9 cellular contexts compared by ENCODE assay signal in genomic region chrX:110795645-110796510, GRCh38. TPM values are rescaled to one million over a fixed set of nuclear protein-coding genes. Genes with fewer than 3 reads are reported as not detected.
DNase-seq lines count a peak whose midpoint lies in the region; ATAC-seq and TF ChIP-seq lines count a peak whose summit lies in the region.
"Had no signal": no experiment of that assay in that cellular context is flagged by ENCODE, and none has a peak within 500 bp of the region (broad histone marks: within the 10 kb centered on the region; RNA-seq: fewer than 3 reads in every experiment).

CHRDL1 (minus strand) TSS chrX:110795817; CDS start chrX:110792181, 3,636 bp downstream.

- H3K4me1 Mint-ChIP-seq in neural crest cell = peaks cover 23% of the 10 kb centered on the region
- H3K4me1 Mint-ChIP-seq: IgD-negative memory B cell had no signal

- H3K27me3 ChIP-seq in NT2/D1 (ENCODE audit: insufficient read depth, insufficient read length) (no peaks in the 10 kb centered on the region), fibroblast of lung (ENCODE audit: control insufficient read depth, insufficient read depth, low read length) (no peaks in the 10 kb centered on the region)

- no peaks in the 10 kb centered on the region for H3K36me3 ChIP-seq in NT2/D1 (ENCODE audit: insufficient read depth, insufficient read length, low read length)
- no peaks in the 10 kb centered on the region for H3K36me3 ChIP-seq in fibroblast of lung (ENCODE audit: control insufficient read depth, insufficient read depth, low read length)

- no peak within 1 kb of the TSS for H3K27ac ChIP-seq in fibroblast of lung (ENCODE audit: insufficient read depth, low read length)

- no peaks in the 10 kb centered on the region for H4K20me1 ChIP-seq in fibroblast of lung (ENCODE audit: control insufficient read depth, extremely low read depth, insufficient read depth, low read length)

- H3K27me3 Mint-ChIP-seq in neural crest cell (ENCODE audit: low read depth) = peaks cover 20% of the 10 kb centered on the region

- H3K9me3 Mint-ChIP-seq in neural crest cell = no peaks in the 10 kb centered on the region
- H3K9me3 Mint-ChIP-seq in activated naive CD4-positive, alpha-beta T cell treated with anti-CD3 and anti-CD28 coated beads, Interleukin-2, amount 50 U/mL, for 72 hours = no peaks in the 10 kb centered on the region

- peak within 1 kb of the TSS; percentile 90 for H3K27ac Mint-ChIP-seq in neural crest cell (ENCODE audit: unreplicated experiment)
- no peak within 1 kb of the TSS for H3K27ac Mint-ChIP-seq in activated naive CD4-positive, alpha-beta T cell treated with anti-CD3 and anti-CD28 coated beads, Interleukin-2, amount 50 U/mL, for 72 hours
- H3K27ac Mint-ChIP-seq: IgD-negative memory B cell had no signal

- H3K4me2 ChIP-seq in fibroblast of lung (ENCODE audit: extremely low read depth, insufficient read depth, low read length) = peak within 1 kb of the TSS; percentile 71

- H3K9me3 ChIP-seq in NT2/D1 (ENCODE audit: insufficient read depth, low read length) (no peaks in the 10 kb centered on the region), fibroblast of lung (ENCODE audit: control insufficient read depth, insufficient read depth, low read depth, low read length) (no peaks in the 10 kb centered on the region)

- H3K4me1 ChIP-seq in NT2/D1 (ENCODE audit: insufficient read depth, insufficient read length) = no peaks in the 10 kb centered on the region
- no peaks in the 10 kb centered on the region for H3K4me1 ChIP-seq in fibroblast of lung (ENCODE audit: control insufficient read depth, extremely low read depth, insufficient read depth, low read length)

- H3K9ac ChIP-seq in NT2/D1 (ENCODE audit: insufficient read length, low read depth) (peak within 1 kb of the TSS; percentile 72), fibroblast of lung (ENCODE audit: insufficient read depth, low read length) (no peak within 1 kb of the TSS)

- H3K79me2 ChIP-seq in fibroblast of lung (ENCODE audit: control insufficient read depth, insufficient read depth, low read length) = no peaks in the 10 kb centered on the region

- H2AFZ ChIP-seq in fibroblast of lung (ENCODE audit: low read length) = peak within 1 kb of the TSS; percentile 7

- TF ChIP-seq CTCF in fibroblast of lung (conservative IDR thresholded peaks at IDR 0.05 in 1 of 2, IDR thresholded peaks at IDR 0.05 in 1 of 2; ENCODE audit: low read depth in 1 of 2, low read length in 2 of 2) (no peak), neural crest cell (conservative IDR thresholded peaks at IDR 0.05) (no peak)

- DNase-seq in NT2/D1 (ENCODE audit: low read depth, low spot score) (peak; percentile 20), fibroblast of lung (ENCODE audit: low read depth in 2 of 2) (peak; percentile 1 to 45), neural crest cell (ENCODE audit: low read depth, low spot score) (peak; percentile 38)
- no peak for DNase-seq in activated naive CD4-positive, alpha-beta T cell treated with anti-CD3 and anti-CD28 coated beads, Interleukin-2, amount 50 U/mL, for 72 hours (ENCODE audit: low spot score in 2 of 2)

- ATAC-seq in GM19468 (IDR thresholded peaks at IDR 0.05; ENCODE audit: extremely low read depth, unreplicated experiment) = peak; percentile 51
- ATAC-seq in HG03442 (IDR thresholded peaks at IDR 0.05; ENCODE audit: unreplicated experiment) = no peak
- no peak for ATAC-seq in HG02763 (IDR thresholded peaks at IDR 0.05; ENCODE audit: unreplicated experiment)
- no peak for ATAC-seq in HG03571 (IDR thresholded peaks at IDR 0.05; ENCODE audit: unreplicated experiment)
- no peak for ATAC-seq in activated naive CD4-positive, alpha-beta T cell treated with anti-CD3 and anti-CD28 coated beads, Interleukin-2, amount 50 U/mL, for 72 hours

- no peaks in the 10 kb centered on the region for H3K36me3 Mint-ChIP-seq in neural crest cell (ENCODE audit: low read depth)
- no peaks in the 10 kb centered on the region for H3K36me3 Mint-ChIP-seq in activated naive CD4-positive, alpha-beta T cell treated with anti-CD3 and anti-CD28 coated beads, Interleukin-2, amount 50 U/mL, for 72 hours
- H3K36me3 Mint-ChIP-seq: IgD-negative memory B cell had no signal

- H3K4me3 Mint-ChIP-seq in neural crest cell = peak within 1 kb of the TSS; percentile 94
- H3K4me3 Mint-ChIP-seq: IgD-negative memory B cell had no signal

- H3K4me3 ChIP-seq in NT2/D1 (ENCODE audit: insufficient read length, low read depth) (peak within 1 kb of the TSS; percentile 51), fibroblast of lung (replicated peaks in 1 of 4; ENCODE audit: control extremely low read depth in 1 of 4, insufficient read depth in 1 of 4, low read depth in 3 of 4, low read length in 4 of 4) (peak within 1 kb of the TSS; percentile 14 to 48 (median 20))

RNA-seq across cellular contexts. Expression of gene CHRDL1, which starts in this region (rescaled TPM):
- total RNA-seq in fibroblast of lung (4.5 and 9.0 TPM in 2 replicates), neural crest cell (14.3 and 15.7 TPM in 2 replicates)
- polyA plus RNA-seq in fibroblast of lung = 1.4 and 10.1 TPM in 2 replicates
- 0.98 and 6.5 TPM in 2 replicates for polyA plus RNA-seq in fibroblast of lung (2012)
- polyA minus RNA-seq in fibroblast of lung (ENCODE audit: low replicate concordance) = 3.9 and 5.5 TPM in 2 replicates
- total RNA-seq in activated naive CD4-positive, alpha-beta T cell treated with anti-CD3 and anti-CD28 coated beads, Interleukin-2, amount 50 U/mL, for 72 hours = not detected
- polyA plus RNA-seq: IgD-negative memory B cell had no signal

Comparison
In these comparisons a context has a peak if more than half of its experiments do, and no peak if none do; other contexts are left out.
1. DNase-seq: peak in NT2/D1 (single experiment), fibroblast of lung (2 of 2) and neural crest cell (single experiment); none in activated naive CD4-positive, alpha-beta T cell treated with anti-CD3 and anti-CD28 coated beads, Interleukin-2, amount 50 U/mL, for 72 hours (0 of 2).